8 cellular contexts compared by ENCODE assay signal in the genomic region with DNA sequence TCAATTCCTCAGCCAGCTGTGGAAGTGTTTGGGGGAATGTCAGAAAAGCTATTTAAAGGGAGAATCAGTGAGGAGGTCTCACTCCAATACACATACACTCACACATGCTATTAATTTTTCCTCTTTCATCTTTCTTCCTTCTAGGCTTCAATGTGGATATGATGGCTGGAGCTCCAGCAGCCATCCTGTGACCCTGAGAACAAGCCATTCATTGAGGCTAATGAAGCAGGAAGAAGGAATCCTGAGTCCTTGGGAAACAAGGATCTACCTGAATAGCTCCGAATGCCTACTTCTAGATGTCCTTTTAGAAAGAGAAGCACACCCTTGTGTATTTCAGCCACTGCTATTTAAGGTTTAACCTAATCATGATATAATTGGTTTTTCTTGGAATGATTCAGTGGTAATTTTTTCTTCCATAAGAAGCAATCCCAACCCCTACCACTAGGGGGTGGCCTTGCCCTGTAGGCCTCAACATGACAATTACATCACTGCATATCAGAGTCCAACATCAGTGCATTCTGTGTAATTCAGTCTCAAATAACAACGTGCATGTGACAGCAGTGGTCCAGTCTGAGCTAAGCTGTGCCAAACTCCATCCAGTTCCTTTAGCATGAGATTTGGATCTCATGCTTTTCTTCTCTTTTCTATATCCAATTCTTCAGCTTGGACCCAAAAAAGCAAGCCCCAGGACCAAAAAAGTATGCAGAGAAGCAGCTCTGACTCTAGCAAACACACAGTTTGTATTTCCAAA.
A peak's percentile ranks its signal among the peaks of the same experiment; 100 is the strongest.
DNase-seq lines count a peak whose midpoint lies in the region; ATAC-seq, FAIRE-seq and TF ChIP-seq lines count a peak whose summit lies in the region.

No MANE protein-coding gene starts in this region.

- H3K36me3 ChIP-seq in mesenchymal stem cell (ENCODE audit: control insufficient read depth in 1 of 2, insufficient read depth in 2 of 2, low read depth in 1 of 2, low read length in 2 of 2), result no peaks in the 10 kb centered on the region

- H2AK5ac ChIP-seq in mesenchymal stem cell (ENCODE audit: low read length, severe bottlenecking), result no peak overlapping the region

- peak; percentile 91 for FAIRE-seq in GM12891 (lab: Jason Lieb, UNC)

- no peak for TF ChIP-seq POLR2A in GM12891 (IDR thresholded peaks at IDR 0.05; ENCODE audit: low read depth, low read length)

- H3K4me3 ChIP-seq in mesenchymal stem cell (ENCODE audit: insufficient read depth in 1 of 2, low read depth in 1 of 2, low read length in 2 of 2), result no peak overlapping the region

- H4K91ac ChIP-seq in mesenchymal stem cell (ENCODE audit: low read length), result no peak overlapping the region

- WGBS in mesenchymal stem cell, result 0% methylated on average over 1 of the region's 2 CpGs

- H2BK15ac ChIP-seq in mesenchymal stem cell (ENCODE audit: low read depth, poor library complexity, severe bottlenecking), result no peak overlapping the region

- H3K4ac ChIP-seq in mesenchymal stem cell (ENCODE audit: low read depth in 1 of 2, low read length in 2 of 2), result no peak overlapping the region

- H3K4me1 ChIP-seq in mesenchymal stem cell (ENCODE audit: control insufficient read depth, insufficient read depth, low read depth, low read length), result no peaks in the 10 kb centered on the region

- no peak overlapping the region for H2BK5ac ChIP-seq in mesenchymal stem cell (ENCODE audit: low read depth, low read length, poor library complexity, severe bottlenecking)

- no peak overlapping the region for H3K18ac ChIP-seq in mesenchymal stem cell (ENCODE audit: low read depth in 1 of 2, low read length in 2 of 2)

- H4K8ac ChIP-seq in mesenchymal stem cell (ENCODE audit: low read length), result no peak overlapping the region

- DNase-seq in A172 (ENCODE audit: low spot score) (peak; percentile 78), GM12891 (ENCODE audit: insufficient read length, low spot score) (no peak), NCI-H226 (peak; percentile 10), dedifferentiated amniotic fluid mesenchymal stem cell (ENCODE audit: extremely low spot score) (peak; percentile 85), mesenchymal stem cell (peak; percentile 75)
- peak; percentile 60 for DNase-seq in activated CD4-positive, alpha-beta T cell treated with anti-CD3 and anti-CD28 coated beads, Interleukin-2, amount 50 U/mL, for 1 hour
- peak; percentile 28 to 41 for DNase-seq in stimulated activated CD8-positive, alpha-beta memory T cell treated with anti-CD3 and anti-CD28 coated beads, Interleukin-4, amount 100 ng/mL, for 1 hour (ENCODE audit: low read depth in 2 of 2, low spot score in 1 of 2)

- H3K9me3 ChIP-seq in mesenchymal stem cell (ENCODE audit: control insufficient read depth, low read length), result no peaks in the 10 kb centered on the region

- H2AFZ ChIP-seq in mesenchymal stem cell (ENCODE audit: low read depth, low read length), result no peak overlapping the region

- peak; percentile 23 for ATAC-seq in HG03060 (IDR thresholded peaks at IDR 0.05; ENCODE audit: low read depth, unreplicated experiment)

- no peak overlapping the region for H3K27ac ChIP-seq in mesenchymal stem cell (ENCODE audit: low read length, poor library complexity, severe bottlenecking)

- no peak overlapping the region for H3K14ac ChIP-seq in mesenchymal stem cell (ENCODE audit: low read length in 2 of 2)

- H2BK12ac ChIP-seq in mesenchymal stem cell (ENCODE audit: low read length in 2 of 2), result peak overlapping the region in 1 of 2 experiments; percentile 52

- no peaks in the 10 kb centered on the region for H3K27me3 ChIP-seq in mesenchymal stem cell (ENCODE audit: control insufficient read depth in 1 of 2, insufficient read depth in 1 of 2, low read length in 2 of 2)

- no peaks in the 10 kb centered on the region for H3K79me1 ChIP-seq in mesenchymal stem cell (replicated peaks; ENCODE audit: low read length, poor library complexity, severe bottlenecking)

- no peak overlapping the region for H3K9ac ChIP-seq in mesenchymal stem cell (ENCODE audit: low read length)

- H3K23ac ChIP-seq in mesenchymal stem cell (ENCODE audit: low read length in 2 of 2), result no peak overlapping the region

- no peak overlapping the region for H2BK120ac ChIP-seq in mesenchymal stem cell (ENCODE audit: low read depth, low read length)

- H3K4me2 ChIP-seq in mesenchymal stem cell (ENCODE audit: low read length, poor library complexity, severe bottlenecking), result no peak overlapping the region

TF ChIP-seq in GM12891, 5 proteins besides CTCF, POLR2A, EP300 and RAD21:
- TF ChIP-seq POLR2AphosphoS5 (IDR thresholded peaks at IDR 0.05; ENCODE audit: low read depth, low read length) (no peak), PAX5 (IDR thresholded peaks at IDR 0.05; ENCODE audit: insufficient read depth, low read length, severe bottlenecking) (no peak), POU2F2 (IDR thresholded peaks at IDR 0.05; ENCODE audit: low read depth, low read length) (peak; percentile 53; the same call in 1 of the 2 replicates)
